In the genomic region with DNA sequence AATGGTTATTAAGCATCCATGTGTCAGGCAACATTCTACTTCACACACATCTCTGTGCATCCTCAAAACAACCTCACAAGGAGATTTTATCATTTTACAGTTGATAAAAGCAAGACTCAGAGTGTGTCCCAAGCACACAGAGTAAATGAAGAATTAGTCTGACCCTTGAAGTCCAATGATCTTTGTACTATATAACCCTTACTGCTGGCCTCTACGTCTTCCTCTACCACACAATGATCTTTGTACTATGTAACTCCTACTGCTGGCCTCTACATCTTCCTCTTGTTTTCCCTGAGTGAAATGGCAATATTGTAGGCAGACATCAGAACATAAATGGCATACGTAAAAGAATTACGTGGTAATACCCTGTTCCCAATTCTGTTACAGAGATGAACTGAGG, we compare ENCODE assay signal across 27 cellular contexts.
"Had no signal": no experiment of that assay in that cellular context is flagged by ENCODE, and none has a peak within 500 bp of the region (broad histone marks: within the 10 kb centered on the region; RNA-seq: fewer than 3 reads in every experiment).

No MANE protein-coding gene starts in this region.

- H3K4me3 ChIP-seq: cardiac muscle cell, Peyer's patch, SJCRH30 had no signal

- H3K27ac ChIP-seq: cardiac muscle cell, KMS-11, Peyer's patch, RWPE1, SJCRH30 had no signal

- H3K4me3 Mint-ChIP-seq: activated naive CD4-positive, alpha-beta T cell treated with anti-CD3 and anti-CD28 coated beads for 36 hours; activated naive CD8-positive, alpha-beta T cell treated with anti-CD3 and anti-CD28 coated beads for 36 hours; activated T-helper 1 cell treated with anti-CD3 and anti-CD28 coated beads, Interleukin-12 subunit alpha, Interleukin-12 subunit beta, Interleukin-2, Interleukin-4 antibody, amounts not matched to agents 30 ng/mL and 10 ng/mL and 1 ng/mL, durations not matched to agents 14 hours and 24 hours and 36 hours; WTC11 had no signal

- DNase-seq: activated CD4-positive, alpha-beta T cell treated with anti-CD3 and anti-CD28 coated beads for 48 hours; activated CD4-positive, alpha-beta T cell treated with anti-CD3 and anti-CD28 coated beads, Interleukin-2, amount 50 U/mL, for 4 hours; activated CD4-positive, CD25-positive, alpha-beta regulatory T cell treated with anti-CD3 and anti-CD28 coated beads, Interleukin-2, amount 50 U/mL, for 72 hours; activated CD8-positive, alpha-beta memory T cell treated with anti-CD3 and anti-CD28 coated beads, Interleukin-2, amount 50 U/mL, for 4 hours; activated effector memory CD4-positive, alpha-beta T cell treated with anti-CD3 and anti-CD28 coated beads, Interleukin-2, amount 50 U/mL, for 16 hours; activated naive CD4-positive, alpha-beta T cell treated with anti-CD3 and anti-CD28 coated beads for 36 hours; activated naive CD8-positive, alpha-beta T cell treated with anti-CD3 and anti-CD28 coated beads for 36 hours; activated T-cell treated with anti-CD3 and anti-CD28 coated beads, Interleukin-2, amount 50 U/mL, for 1 hour; brain microvascular endothelial cell; cerebellar nuclear complex; NCI-H1092; NCI-H1436; NCI-H187; NCI-H2081; NCI-H510A treated with DMSO at 0.1 percent for 48 hours; NCI-H69; Peyer's patch; Right ventricle myocardium superior; SJCRH30; SK-N-SH; SW 1271; T-helper 9 cell had no signal

- H3K4me1 Mint-ChIP-seq: WTC11 had no signal

- H3K9me3 ChIP-seq: Peyer's patch, SJCRH30, SK-N-SH had no signal

- H3K9me3 Mint-ChIP-seq: activated naive CD4-positive, alpha-beta T cell treated with anti-CD3 and anti-CD28 coated beads for 36 hours; activated T-helper 1 cell treated with anti-CD3 and anti-CD28 coated beads, Interleukin-12 subunit alpha, Interleukin-12 subunit beta, Interleukin-2, Interleukin-4 antibody, amounts not matched to agents 30 ng/mL and 10 ng/mL and 1 ng/mL, durations not matched to agents 14 hours and 24 hours and 36 hours; WTC11 had no signal

- H3K9me2 ChIP-seq: SK-N-SH had no signal

- ATAC-seq: WTC11 had no signal

- H3K4me1 ChIP-seq: Peyer's patch, SJCRH30 had no signal

- H3K4me2 ChIP-seq: KMS-11 had no signal

- H3K27me3 ChIP-seq: brain microvascular endothelial cell, cardiac muscle cell, Peyer's patch, SJCRH30 had no signal

- H3K27me3 Mint-ChIP-seq: activated naive CD8-positive, alpha-beta T cell treated with anti-CD3 and anti-CD28 coated beads for 36 hours had no signal

- H3K27ac Mint-ChIP-seq: activated naive CD4-positive, alpha-beta T cell treated with anti-CD3 and anti-CD28 coated beads for 36 hours; activated naive CD8-positive, alpha-beta T cell treated with anti-CD3 and anti-CD28 coated beads for 36 hours; activated T-helper 1 cell treated with anti-CD3 and anti-CD28 coated beads, Interleukin-12 subunit alpha, Interleukin-12 subunit beta, Interleukin-2, Interleukin-4 antibody, amounts not matched to agents 30 ng/mL and 10 ng/mL and 1 ng/mL, durations not matched to agents 14 hours and 24 hours and 36 hours; WTC11 had no signal
